Comparison of ENCODE assay signal across 3 cellular contexts in the genomic region with DNA sequence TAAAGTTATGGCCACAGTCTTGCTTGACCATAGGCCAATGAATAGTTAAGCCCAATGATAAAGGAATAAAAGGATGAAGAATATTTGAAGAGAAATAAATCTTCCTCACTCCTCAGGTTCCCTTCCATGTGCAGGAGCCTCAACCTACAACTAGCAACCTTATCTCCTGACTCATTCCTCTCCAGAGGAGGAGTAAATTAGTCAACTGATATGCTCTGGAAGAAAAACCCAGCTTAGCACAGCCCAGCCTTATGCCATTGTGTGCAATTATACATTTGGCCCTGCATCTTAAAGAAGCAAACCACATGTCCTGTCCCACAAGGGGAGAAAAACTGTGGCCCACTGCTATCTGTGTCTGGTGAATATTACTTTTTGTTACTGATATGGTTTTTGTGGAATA.
TF ChIP-seq lines count a peak whose summit lies in the region.

No MANE protein-coding gene starts in this region.

TF ChIP-seq in IMR-90, 13 proteins besides CTCF, POLR2A, EP300 and RAD21:
- TF ChIP-seq CEBPB (IDR thresholded peaks at IDR 0.05; ENCODE audit: low read depth, low read length) (no peak), BHLHE40 (IDR thresholded peaks at IDR 0.05; ENCODE audit: low read depth, low read length) (no peak), FOS (IDR thresholded peaks at IDR 0.05; ENCODE audit: low read depth, low read length) (no peak), NFE2L2 (IDR thresholded peaks at IDR 0.05; ENCODE audit: low read depth, low read length) (no peak), ELK1 (IDR thresholded peaks at IDR 0.05; ENCODE audit: borderline replicate concordance, low read depth, low read length) (no peak), MAFK (IDR thresholded peaks at IDR 0.05; ENCODE audit: low read depth, low read length) (no peak), RCOR1 (IDR thresholded peaks at IDR 0.05; ENCODE audit: insufficient replicate concordance, low read length) (no peak), CHD1 (IDR thresholded peaks at IDR 0.05; ENCODE audit: low read depth, low read length) (no peak), MXI1 (IDR thresholded peaks at IDR 0.05; ENCODE audit: borderline replicate concordance, low read depth, low read length) (no peak), RFX5 (IDR thresholded peaks at IDR 0.05; ENCODE audit: low read depth, low read length) (no peak), USF2 (IDR thresholded peaks at IDR 0.05; ENCODE audit: low read depth, low read length) (no peak), SMC3 (IDR thresholded peaks at IDR 0.05; ENCODE audit: low read depth, low read length) (no peak), MAZ (IDR thresholded peaks at IDR 0.05; ENCODE audit: borderline replicate concordance, low read depth, low read length) (no peak)

TF ChIP-seq in K562, 482 proteins besides CTCF, POLR2A, EP300 and RAD21:
- TF ChIP-seq ATF3 (IDR thresholded peaks at IDR 0.05): no peak
- no peak for TF ChIP-seq ATF3 (CRISPR knock-in tag; conservative IDR thresholded peaks at IDR 0.05)
- TF ChIP-seq POLR2B (IDR thresholded peaks at IDR 0.05; ENCODE audit: low read depth, partially characterized antibody): no peak
- no peak for TF ChIP-seq RFX1 (IDR thresholded peaks at IDR 0.05)
- no peak for TF ChIP-seq BCOR (IDR thresholded peaks at IDR 0.05)
- TF ChIP-seq, protein P1, sequence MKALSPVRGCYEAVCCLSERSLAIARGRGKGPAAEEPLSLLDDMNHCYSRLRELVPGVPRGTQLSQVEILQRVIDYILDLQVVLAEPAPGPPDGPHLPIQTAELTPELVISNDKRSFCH (CRISPR knock-in tag; IDR thresholded peaks at IDR 0.05): no peak
- TF ChIP-seq, protein P1 (tag; IDR thresholded peaks at IDR 0.05): no peak
- no peak for TF ChIP-seq SP2 (IDR thresholded peaks at IDR 0.05; ENCODE audit: extremely low read depth, low read depth, low read length, poor library complexity, severe bottlenecking)
- no peak for TF ChIP-seq NCOA4 (IDR thresholded peaks at IDR 0.05; ENCODE audit: partially characterized antibody)
- TF ChIP-seq NCOA1 (IDR thresholded peaks at IDR 0.05; ENCODE audit: low read depth): no peak
- TF ChIP-seq GATA2 (CRISPR knock-in tag; IDR thresholded peaks at IDR 0.05): no peak
- no peak for TF ChIP-seq THAP7 (CRISPR knock-in tag; IDR thresholded peaks at IDR 0.05)
- no peak for TF ChIP-seq E2F1 (CRISPR knock-in tag; IDR thresholded peaks at IDR 0.05)
- no peak for TF ChIP-seq SRSF1 (IDR thresholded peaks at IDR 0.05; ENCODE audit: low read depth, low read length)

TF ChIP-seq in HepG2, 621 proteins besides CTCF, POLR2A, EP300 and RAD21:
- TF ChIP-seq, protein P2, sequence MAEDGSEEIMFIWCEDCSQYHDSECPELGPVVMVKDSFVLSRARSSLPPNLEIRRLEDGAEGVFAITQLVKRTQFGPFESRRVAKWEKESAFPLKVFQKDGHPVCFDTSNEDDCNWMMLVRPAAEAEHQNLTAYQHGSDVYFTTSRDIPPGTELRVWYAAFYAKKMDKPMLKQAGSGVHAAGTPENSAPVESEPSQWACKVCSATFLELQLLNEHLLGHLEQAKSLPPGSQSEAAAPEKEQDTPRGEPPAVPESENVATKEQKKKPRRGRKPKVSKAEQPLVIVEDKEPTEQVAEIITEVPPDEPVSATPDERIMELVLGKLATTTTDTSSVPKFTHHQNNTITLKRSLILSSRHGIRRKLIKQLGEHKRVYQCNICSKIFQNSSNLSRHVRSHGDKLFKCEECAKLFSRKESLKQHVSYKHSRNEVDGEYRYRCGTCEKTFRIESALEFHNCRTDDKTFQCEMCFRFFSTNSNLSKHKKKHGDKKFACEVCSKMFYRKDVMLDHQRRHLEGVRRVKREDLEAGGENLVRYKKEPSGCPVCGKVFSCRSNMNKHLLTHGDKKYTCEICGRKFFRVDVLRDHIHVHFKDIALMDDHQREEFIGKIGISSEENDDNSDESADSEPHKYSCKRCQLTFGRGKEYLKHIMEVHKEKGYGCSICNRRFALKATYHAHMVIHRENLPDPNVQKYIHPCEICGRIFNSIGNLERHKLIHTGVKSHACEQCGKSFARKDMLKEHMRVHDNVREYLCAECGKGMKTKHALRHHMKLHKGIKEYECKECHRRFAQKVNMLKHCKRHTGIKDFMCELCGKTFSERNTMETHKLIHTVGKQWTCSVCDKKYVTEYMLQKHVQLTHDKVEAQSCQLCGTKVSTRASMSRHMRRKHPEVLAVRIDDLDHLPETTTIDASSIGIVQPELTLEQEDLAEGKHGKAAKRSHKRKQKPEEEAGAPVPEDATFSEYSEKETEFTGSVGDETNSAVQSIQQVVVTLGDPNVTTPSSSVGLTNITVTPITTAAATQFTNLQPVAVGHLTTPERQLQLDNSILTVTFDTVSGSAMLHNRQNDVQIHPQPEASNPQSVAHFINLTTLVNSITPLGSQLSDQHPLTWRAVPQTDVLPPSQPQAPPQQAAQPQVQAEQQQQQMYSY (CRISPR knock-in tag; IDR thresholded peaks at IDR 0.05): no peak
- TF ChIP-seq SNAPC4 (CRISPR knock-in tag; IDR thresholded peaks at IDR 0.05) (no peak), MXD4 (CRISPR knock-in tag; IDR thresholded peaks at IDR 0.05) (no peak), MTERF4 (CRISPR knock-in tag; IDR thresholded peaks at IDR 0.05) (no peak), HHEX (CRISPR knock-in tag; IDR thresholded peaks at IDR 0.05) (no peak), NR2F6 (IDR thresholded peaks at IDR 0.05) (no peak), NR2F6 (CRISPR knock-in tag; IDR thresholded peaks at IDR 0.05) (no peak), SMAD1 (CRISPR knock-in tag; IDR thresholded peaks at IDR 0.05; ENCODE audit: borderline replicate concordance, low read depth) (no peak), ZNF20 (CRISPR knock-in tag; IDR thresholded peaks at IDR 0.05) (no peak), PHF8 (CRISPR knock-in tag; IDR thresholded peaks at IDR 0.05) (no peak), ZNF124 (CRISPR knock-in tag; IDR thresholded peaks at IDR 0.05) (no peak), EZH2 (conservative IDR thresholded peaks at IDR 0.05; ENCODE audit: low read depth, low read length) (no peak), SP1 (IDR thresholded peaks at IDR 0.05) (no peak), SP1 (CRISPR knock-in tag; IDR thresholded peaks at IDR 0.05) (no peak), HOXA9 (CRISPR knock-in tag; IDR thresholded peaks at IDR 0.05; ENCODE audit: borderline replicate concordance) (no peak), CEBPB (IDR thresholded peaks at IDR 0.05; ENCODE audit: borderline replicate concordance, low read depth, low read length) (no peak), SALL2 (CRISPR knock-in tag; IDR thresholded peaks at IDR 0.05) (no peak), MED8 (CRISPR knock-in tag; IDR thresholded peaks at IDR 0.05; ENCODE audit: insufficient replicate concordance) (no peak), ZNF83 (CRISPR knock-in tag; IDR thresholded peaks at IDR 0.05; ENCODE audit: borderline replicate concordance) (no peak)
- TF ChIP-seq, protein P3, sequence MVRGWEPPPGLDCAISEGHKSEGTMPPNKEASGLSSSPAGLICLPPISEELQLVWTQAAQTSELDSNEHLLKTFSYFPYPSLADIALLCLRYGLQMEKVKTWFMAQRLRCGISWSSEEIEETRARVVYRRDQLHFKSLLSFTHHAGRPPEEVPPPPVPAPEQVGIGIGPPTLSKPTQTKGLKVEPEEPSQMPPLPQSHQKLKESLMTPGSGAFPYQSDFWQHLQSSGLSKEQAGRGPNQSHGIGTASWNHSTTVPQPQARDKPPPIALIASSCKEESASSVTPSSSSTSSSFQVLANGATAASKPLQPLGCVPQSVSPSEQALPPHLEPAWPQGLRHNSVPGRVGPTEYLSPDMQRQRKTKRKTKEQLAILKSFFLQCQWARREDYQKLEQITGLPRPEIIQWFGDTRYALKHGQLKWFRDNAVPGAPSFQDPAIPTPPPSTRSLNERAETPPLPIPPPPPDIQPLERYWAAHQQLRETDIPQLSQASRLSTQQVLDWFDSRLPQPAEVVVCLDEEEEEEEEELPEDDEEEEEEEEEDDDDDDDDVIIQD (CRISPR knock-in tag; IDR thresholded peaks at IDR 0.05; ENCODE audit: low read depth): no peak
TF ChIP-seq in HepG2: peak in this region for 0.
